Comparison of ENCODE assay signal across 20 cellular contexts in the genomic region with DNA sequence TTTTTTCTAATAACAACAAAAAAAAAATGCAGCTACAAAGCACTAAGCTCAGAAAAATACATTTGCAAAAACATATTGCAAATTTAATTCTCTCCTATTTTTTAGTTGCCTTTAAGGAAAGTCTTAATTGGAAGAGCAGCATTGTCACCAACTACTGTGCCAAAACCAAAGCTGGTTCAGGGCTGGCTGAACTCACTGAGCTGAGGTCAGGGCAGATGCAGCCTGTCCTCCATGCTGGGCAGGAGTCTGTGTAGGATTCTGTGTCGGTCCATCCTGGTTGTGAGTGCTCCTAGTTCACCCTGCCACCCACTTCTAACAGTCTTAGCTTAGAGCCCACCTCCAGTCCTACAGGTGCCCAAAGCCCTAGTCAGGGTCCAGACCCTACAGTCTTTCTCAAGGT.
DNase-seq lines count a peak whose midpoint lies in the region; ATAC-seq and TF ChIP-seq lines count a peak whose summit lies in the region.
"Had no signal": no experiment of that assay in that cellular context is flagged by ENCODE, and none has a peak within 500 bp of the region (broad histone marks: within the 10 kb centered on the region; RNA-seq: fewer than 3 reads in every experiment).

No MANE protein-coding gene starts in this region.

- peak; percentile 30 to 53 for ATAC-seq in left cardiac atrium
- ATAC-seq in psoas muscle: peak in 3 of 4 donors; percentile 30 to 49 (median 37)
- no peak for ATAC-seq in naive thymus-derived CD4-positive, alpha-beta T cell
- ATAC-seq: left colon; stimulated activated naive CD8-positive, alpha-beta T cell treated with anti-CD3 and anti-CD28 coated beads, Interleukin-15, amount 100 ng/mL, for 72 hours had no signal

- DNase-seq in astrocyte of the hippocampus (ENCODE audit: low read depth, low spot score) (peak; percentile 20), left cardiac atrium (no peak), psoas muscle (no peak), vagina (ENCODE audit: extremely low spot score in 2 of 2) (no peak), NCI-H510A (lab: John Stamatoyannopoulos, UW) (no peak), GM19238 (ENCODE audit: insufficient read length, low spot score) (no peak)
- no peak for DNase-seq in naive thymus-derived CD4-positive, alpha-beta T cell
- DNase-seq: activated CD4-positive, alpha-beta T cell treated with anti-CD3 and anti-CD28 coated beads, Interleukin-2, amount 50 U/mL, for 4 hours; activated naive CD4-positive, alpha-beta T cell treated with anti-CD3 and anti-CD28 coated beads for 36 hours; C1 segment of cervical spinal cord; DMS 273 treated with DMSO at 0.1 percent for 48 hours; hypothalamus; left colon; NCI-H1048; NCI-H2081; NCI-H748 treated with DMSO at 0.1 percent for 48 hours; Peyer's patch; stimulated activated naive CD8-positive, alpha-beta T cell treated with anti-CD3 and anti-CD28 coated beads, Interleukin-15, amount 100 ng/mL, for 72 hours had no signal

- peaks cover 0 to under 1% (median 0%) of the 10 kb centered on the region in 5 donors for H3K27me3 Mint-ChIP-seq in naive thymus-derived CD4-positive, alpha-beta T cell
- H3K27me3 Mint-ChIP-seq: stimulated activated naive CD8-positive, alpha-beta T cell treated with anti-CD3 and anti-CD28 coated beads, Interleukin-15, amount 100 ng/mL, for 72 hours had no signal

- H3K27me3 ChIP-seq in psoas muscle (ENCODE audit: insufficient read depth in 3 of 3, low read length in 2 of 3): no peaks in the 10 kb centered on the region
- H3K27me3 ChIP-seq in vagina: no peaks in the 10 kb centered on the region
- H3K27me3 ChIP-seq in naive thymus-derived CD4-positive, alpha-beta T cell (ENCODE audit: control insufficient read depth in 2 of 2, insufficient read depth in 2 of 2, low read length in 2 of 2): no peaks in the 10 kb centered on the region
- H3K27me3 ChIP-seq: Peyer's patch had no signal

- H3K4me3 ChIP-seq in psoas muscle (no peak overlapping the region), vagina (no peak overlapping the region)
- H3K4me3 ChIP-seq in naive thymus-derived CD4-positive, alpha-beta T cell (ENCODE audit: low read length): no peak overlapping the region
- H3K4me3 ChIP-seq: Peyer's patch had no signal

- H3K4me1 Mint-ChIP-seq in naive thymus-derived CD4-positive, alpha-beta T cell: no peaks in the 10 kb centered on the region
- H3K4me1 Mint-ChIP-seq: stimulated activated naive CD8-positive, alpha-beta T cell treated with anti-CD3 and anti-CD28 coated beads, Interleukin-15, amount 100 ng/mL, for 72 hours had no signal

- POLR2A ChIA-PET in naive thymus-derived CD4-positive, alpha-beta T cell (lab: Charles Lee): no interaction called here

- H3K36me3 Mint-ChIP-seq in naive thymus-derived CD4-positive, alpha-beta T cell: no peaks in the 10 kb centered on the region

- peaks cover 0 to under 1% (median 0%) of the 10 kb centered on the region in 11 donors for H3K9me3 Mint-ChIP-seq in naive thymus-derived CD4-positive, alpha-beta T cell
- H3K9me3 Mint-ChIP-seq: activated naive CD4-positive, alpha-beta T cell treated with anti-CD3 and anti-CD28 coated beads for 36 hours; dendritic cell treated with granulocyte-macrophage colony-stimulating factor and Interleukin-4, amounts not matched to agents 40 ng/mL and 50 ng/mL, for 4 days; stimulated activated naive CD8-positive, alpha-beta T cell treated with anti-CD3 and anti-CD28 coated beads, Interleukin-15, amount 100 ng/mL, for 72 hours had no signal

- WGBS in psoas muscle, 3 donors: 11 to 25% (median 17%) methylated on average over 1 of the region's 1 CpG

- H3K27ac Mint-ChIP-seq in naive thymus-derived CD4-positive, alpha-beta T cell: no peak overlapping the region
- H3K27ac Mint-ChIP-seq: activated naive CD4-positive, alpha-beta T cell treated with anti-CD3 and anti-CD28 coated beads for 36 hours; dendritic cell treated with granulocyte-macrophage colony-stimulating factor and Interleukin-4, amounts not matched to agents 40 ng/mL and 50 ng/mL, for 4 days; progenitor cell of endocrine pancreas; stimulated activated naive CD8-positive, alpha-beta T cell treated with anti-CD3 and anti-CD28 coated beads, Interleukin-15, amount 100 ng/mL, for 72 hours had no signal

- H3K4me1 ChIP-seq in psoas muscle: peaks cover 3% of the 10 kb centered on the region
- H3K4me1 ChIP-seq in vagina: peaks cover 10% of the 10 kb centered on the region
- H3K4me1 ChIP-seq in naive thymus-derived CD4-positive, alpha-beta T cell (ENCODE audit: control insufficient read depth in 2 of 2, insufficient read depth in 2 of 2, low read length in 2 of 2): no peaks in the 10 kb centered on the region
- H3K4me1 ChIP-seq: Peyer's patch had no signal

- TF ChIP-seq POLR2A in vagina (IDR thresholded peaks at IDR 0.05): no peak

- TF ChIP-seq CTCF in psoas muscle (IDR thresholded peaks at IDR 0.05): no peak
- TF ChIP-seq CTCF in vagina (IDR thresholded peaks at IDR 0.05): no peak

- CTCF ChIA-PET in naive thymus-derived CD4-positive, alpha-beta T cell (lab: Charles Lee): no interaction called here

- intact Hi-C loops in left cardiac atrium (cut with DNase I) (no loop called here), psoas muscle (cut with DNase I) (no loop called here), vagina (cut with DNase I) (no loop called here)
- intact Hi-C loops in naive thymus-derived CD4-positive, alpha-beta T cell (cut with micrococcal nuclease): no loop called here

- H3K27ac ChIP-seq in psoas muscle (no peak overlapping the region), vagina (peak overlapping the region; percentile 35)
- no peak overlapping the region for H3K27ac ChIP-seq in naive thymus-derived CD4-positive, alpha-beta T cell (ENCODE audit: low read depth, low read length)

- H3K36me3 ChIP-seq in psoas muscle (ENCODE audit: insufficient read depth in 1 of 2, low read depth in 1 of 2) (no peaks in the 10 kb centered on the region), vagina (no peaks in the 10 kb centered on the region)
- no peaks in the 10 kb centered on the region for H3K36me3 ChIP-seq in naive thymus-derived CD4-positive, alpha-beta T cell (ENCODE audit: control insufficient read depth in 2 of 3, insufficient read depth in 3 of 3, low read length in 3 of 3)
- H3K36me3 ChIP-seq: Peyer's patch had no signal

- H3K9me3 ChIP-seq in psoas muscle (no peaks in the 10 kb centered on the region), vagina (no peaks in the 10 kb centered on the region)
- H3K9me3 ChIP-seq in naive thymus-derived CD4-positive, alpha-beta T cell (ENCODE audit: control insufficient read depth in 2 of 3, low read length in 3 of 3): no peaks in the 10 kb centered on the region
- H3K9me3 ChIP-seq: Peyer's patch had no signal

- no peak overlapping the region for H3K4me3 Mint-ChIP-seq in naive thymus-derived CD4-positive, alpha-beta T cell
- H3K4me3 Mint-ChIP-seq: activated naive CD4-positive, alpha-beta T cell treated with anti-CD3 and anti-CD28 coated beads for 36 hours; dendritic cell treated with granulocyte-macrophage colony-stimulating factor and Interleukin-4, amounts not matched to agents 40 ng/mL and 50 ng/mL, for 4 days; stimulated activated naive CD8-positive, alpha-beta T cell treated with anti-CD3 and anti-CD28 coated beads, Interleukin-15, amount 100 ng/mL, for 72 hours had no signal
